1 cellular context compared by ENCODE assay signal in the genomic region with DNA sequence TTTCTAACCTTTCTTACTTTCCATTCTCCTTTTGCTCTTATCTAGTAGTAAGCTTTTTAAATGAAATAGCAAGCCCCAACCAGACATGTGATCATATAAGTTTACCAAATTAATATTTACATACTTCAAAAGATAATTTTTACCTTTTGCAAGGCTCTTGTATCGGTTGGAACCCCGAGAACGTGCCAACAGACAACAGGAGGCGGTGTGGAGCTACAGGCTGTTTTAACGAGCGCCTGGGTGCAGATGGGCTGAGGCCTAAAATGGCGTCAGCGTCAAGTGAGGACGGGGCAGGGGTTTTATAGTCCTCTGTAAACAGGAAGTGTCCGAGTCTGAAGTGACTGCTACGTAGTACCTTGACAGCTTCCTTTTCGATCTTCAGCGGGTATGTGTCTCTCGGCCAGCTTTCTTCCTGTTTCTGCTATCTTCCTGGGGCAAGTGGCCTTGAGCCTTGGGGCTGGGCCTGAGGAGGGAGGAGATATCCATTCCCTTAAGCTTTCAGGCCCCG.
TF ChIP-seq lines count a peak whose summit lies in the region.

No MANE protein-coding gene starts in this region.

TF ChIP-seq in K562, 482 proteins besides CTCF, POLR2A, EP300 and RAD21 (continued from another document):
- TF ChIP-seq NFE2L1 (tag; IDR thresholded peaks at IDR 0.05; ENCODE audit: borderline replicate concordance, low read depth) (no peak), POLR2B (IDR thresholded peaks at IDR 0.05; ENCODE audit: low read depth, partially characterized antibody) (peak; percentile 81), MYC (IDR thresholded peaks at IDR 0.05; ENCODE audit: low read depth, low read length) (peak; percentile 49; the same call in 1 of the 2 replicates), MYC (CRISPR knock-in tag; IDR thresholded peaks at IDR 0.05; ENCODE audit: borderline replicate concordance, low read depth) (no peak), CREB1 (IDR thresholded peaks at IDR 0.05) (peak; percentile 88), CREB1 (CRISPR knock-in tag; IDR thresholded peaks at IDR 0.05) (peak; percentile 73), NBN (IDR thresholded peaks at IDR 0.05; ENCODE audit: low read depth) (peak; percentile 82), NR4A1 (CRISPR knock-in tag; IDR thresholded peaks at IDR 0.05) (no peak), NR4A1 (tag; IDR thresholded peaks at IDR 0.05) (no peak), BRCA1 (IDR thresholded peaks at IDR 0.05) (no peak), BRCA1 (CRISPR knock-in tag; IDR thresholded peaks at IDR 0.05) (no peak), NFRKB (IDR thresholded peaks at IDR 0.05; ENCODE audit: low read depth) (peak; percentile 93), ZEB2 (IDR thresholded peaks at IDR 0.05) (no peak), SMAD4 (CRISPR knock-in tag; conservative IDR thresholded peaks at IDR 0.05) (peak; percentile 56; the same call in 1 of the 2 replicates), TEAD2 (tag; IDR thresholded peaks at IDR 0.05) (no peak), ZNF77 (CRISPR knock-in tag; IDR thresholded peaks at IDR 0.05) (no peak), TEAD1 (CRISPR knock-in tag; IDR thresholded peaks at IDR 0.05) (peak in 1 of 2 experiments; percentile 59; a peak in 1 of 4 replicates), PHF8 (IDR thresholded peaks at IDR 0.05; ENCODE audit: borderline replicate concordance, low read length) (peak; percentile 41), ZNF445 (CRISPR knock-in tag; IDR thresholded peaks at IDR 0.05; ENCODE audit: low read depth) (0 out of 2 replicates have a peak, but pooled peaks have one; percentile 29), ZNF668 (CRISPR knock-in tag; IDR thresholded peaks at IDR 0.05) (no peak), KDM5B (IDR thresholded peaks at IDR 0.05; ENCODE audit: insufficient replicate concordance, low read depth, low read length) (peak; percentile 99), HDGF (IDR thresholded peaks at IDR 0.05) (no peak), ILF3 (IDR thresholded peaks at IDR 0.05; ENCODE audit: borderline replicate concordance) (no peak), NFE2 (IDR thresholded peaks at IDR 0.05; ENCODE audit: low read depth) (0 out of 2 replicates have a peak, but pooled peaks have one; percentile 18), POLR2AphosphoS2 (IDR thresholded peaks at IDR 0.05; ENCODE audit: low read length) (no peak), HIVEP1 (CRISPR knock-in tag; IDR thresholded peaks at IDR 0.05) (no peak), EHMT2 (IDR thresholded peaks at IDR 0.05) (peak; percentile 85), MAZ (CRISPR knock-in tag; conservative IDR thresholded peaks at IDR 0.05 in 1 of 2, IDR thresholded peaks at IDR 0.05 in 1 of 2) (peak; percentile 74 to 81; a peak in 2 of 4 replicates), MCM2 (IDR thresholded peaks at IDR 0.05; ENCODE audit: low read depth) (no peak), CBX2 (IDR thresholded peaks at IDR 0.05; ENCODE audit: insufficient read depth, low read length, poor library complexity, severe bottlenecking) (no peak), TARDBP (IDR thresholded peaks at IDR 0.05) (0 out of 2 replicates have a peak, but pooled peaks have one; percentile 67), NCOR1 (IDR thresholded peaks at IDR 0.05) (peak; percentile 23; the same call in 1 of the 2 replicates), HCFC1 (IDR thresholded peaks at IDR 0.05; ENCODE audit: low read depth, low read length) (peak; percentile 58), MYNN (IDR thresholded peaks at IDR 0.05) (no peak), MYNN (CRISPR knock-in tag; IDR thresholded peaks at IDR 0.05) (no peak), SMARCE1 (IDR thresholded peaks at IDR 0.05) (peak; percentile 25; the same call in 1 of the 2 replicates), NFIX (CRISPR knock-in tag; IDR thresholded peaks at IDR 0.05; ENCODE audit: low read depth) (no peak), GATAD2A (IDR thresholded peaks at IDR 0.05) (no peak), RUNX1 (IDR thresholded peaks at IDR 0.05; ENCODE audit: low read depth) (no peak), PHB (CRISPR knock-in tag; IDR thresholded peaks at IDR 0.05) (no peak), CHD2 (IDR thresholded peaks at IDR 0.05; ENCODE audit: low read depth, low read length) (no peak), JUND (IDR thresholded peaks at IDR 0.05; ENCODE audit: borderline replicate concordance, low read depth, low read length) (peak; percentile 57), JUND (tag; IDR thresholded peaks at IDR 0.05; ENCODE audit: borderline replicate concordance, low read depth, low read length) (peak; percentile 43; the same call in 1 of the 3 replicates), ZNF124 (CRISPR knock-in tag; IDR thresholded peaks at IDR 0.05) (no peak), ARHGAP35 (IDR thresholded peaks at IDR 0.05; ENCODE audit: partially characterized antibody) (no peak), STAT5B (CRISPR knock-in tag; IDR thresholded peaks at IDR 0.05) (no peak), ZNF311 (CRISPR knock-in tag; IDR thresholded peaks at IDR 0.05) (no peak), SMAD3 (CRISPR knock-in tag; conservative IDR thresholded peaks at IDR 0.05) (no peak)
- TF ChIP-seq, protein P1, sequence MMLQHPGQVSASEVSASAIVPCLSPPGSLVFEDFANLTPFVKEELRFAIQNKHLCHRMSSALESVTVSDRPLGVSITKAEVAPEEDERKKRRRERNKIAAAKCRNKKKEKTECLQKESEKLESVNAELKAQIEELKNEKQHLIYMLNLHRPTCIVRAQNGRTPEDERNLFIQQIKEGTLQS (IDR thresholded peaks at IDR 0.05): peak; percentile 28; the same call in 1 of the 2 replicates
- TF ChIP-seq, protein P1 (CRISPR knock-in tag; conservative IDR thresholded peaks at IDR 0.05): no peak
- TF ChIP-seq, protein P2, sequence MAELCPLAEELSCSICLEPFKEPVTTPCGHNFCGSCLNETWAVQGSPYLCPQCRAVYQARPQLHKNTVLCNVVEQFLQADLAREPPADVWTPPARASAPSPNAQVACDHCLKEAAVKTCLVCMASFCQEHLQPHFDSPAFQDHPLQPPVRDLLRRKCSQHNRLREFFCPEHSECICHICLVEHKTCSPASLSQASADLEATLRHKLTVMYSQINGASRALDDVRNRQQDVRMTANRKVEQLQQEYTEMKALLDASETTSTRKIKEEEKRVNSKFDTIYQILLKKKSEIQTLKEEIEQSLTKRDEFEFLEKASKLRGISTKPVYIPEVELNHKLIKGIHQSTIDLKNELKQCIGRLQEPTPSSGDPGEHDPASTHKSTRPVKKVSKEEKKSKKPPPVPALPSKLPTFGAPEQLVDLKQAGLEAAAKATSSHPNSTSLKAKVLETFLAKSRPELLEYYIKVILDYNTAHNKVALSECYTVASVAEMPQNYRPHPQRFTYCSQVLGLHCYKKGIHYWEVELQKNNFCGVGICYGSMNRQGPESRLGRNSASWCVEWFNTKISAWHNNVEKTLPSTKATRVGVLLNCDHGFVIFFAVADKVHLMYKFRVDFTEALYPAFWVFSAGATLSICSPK (IDR thresholded peaks at IDR 0.05; ENCODE audit: borderline replicate concordance): no peak
- TF ChIP-seq, protein P3, sequence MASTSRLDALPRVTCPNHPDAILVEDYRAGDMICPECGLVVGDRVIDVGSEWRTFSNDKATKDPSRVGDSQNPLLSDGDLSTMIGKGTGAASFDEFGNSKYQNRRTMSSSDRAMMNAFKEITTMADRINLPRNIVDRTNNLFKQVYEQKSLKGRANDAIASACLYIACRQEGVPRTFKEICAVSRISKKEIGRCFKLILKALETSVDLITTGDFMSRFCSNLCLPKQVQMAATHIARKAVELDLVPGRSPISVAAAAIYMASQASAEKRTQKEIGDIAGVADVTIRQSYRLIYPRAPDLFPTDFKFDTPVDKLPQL (IDR thresholded peaks at IDR 0.05; ENCODE audit: extremely low read depth, insufficient read length): peak; percentile 19
- TF ChIP-seq, protein P4, sequence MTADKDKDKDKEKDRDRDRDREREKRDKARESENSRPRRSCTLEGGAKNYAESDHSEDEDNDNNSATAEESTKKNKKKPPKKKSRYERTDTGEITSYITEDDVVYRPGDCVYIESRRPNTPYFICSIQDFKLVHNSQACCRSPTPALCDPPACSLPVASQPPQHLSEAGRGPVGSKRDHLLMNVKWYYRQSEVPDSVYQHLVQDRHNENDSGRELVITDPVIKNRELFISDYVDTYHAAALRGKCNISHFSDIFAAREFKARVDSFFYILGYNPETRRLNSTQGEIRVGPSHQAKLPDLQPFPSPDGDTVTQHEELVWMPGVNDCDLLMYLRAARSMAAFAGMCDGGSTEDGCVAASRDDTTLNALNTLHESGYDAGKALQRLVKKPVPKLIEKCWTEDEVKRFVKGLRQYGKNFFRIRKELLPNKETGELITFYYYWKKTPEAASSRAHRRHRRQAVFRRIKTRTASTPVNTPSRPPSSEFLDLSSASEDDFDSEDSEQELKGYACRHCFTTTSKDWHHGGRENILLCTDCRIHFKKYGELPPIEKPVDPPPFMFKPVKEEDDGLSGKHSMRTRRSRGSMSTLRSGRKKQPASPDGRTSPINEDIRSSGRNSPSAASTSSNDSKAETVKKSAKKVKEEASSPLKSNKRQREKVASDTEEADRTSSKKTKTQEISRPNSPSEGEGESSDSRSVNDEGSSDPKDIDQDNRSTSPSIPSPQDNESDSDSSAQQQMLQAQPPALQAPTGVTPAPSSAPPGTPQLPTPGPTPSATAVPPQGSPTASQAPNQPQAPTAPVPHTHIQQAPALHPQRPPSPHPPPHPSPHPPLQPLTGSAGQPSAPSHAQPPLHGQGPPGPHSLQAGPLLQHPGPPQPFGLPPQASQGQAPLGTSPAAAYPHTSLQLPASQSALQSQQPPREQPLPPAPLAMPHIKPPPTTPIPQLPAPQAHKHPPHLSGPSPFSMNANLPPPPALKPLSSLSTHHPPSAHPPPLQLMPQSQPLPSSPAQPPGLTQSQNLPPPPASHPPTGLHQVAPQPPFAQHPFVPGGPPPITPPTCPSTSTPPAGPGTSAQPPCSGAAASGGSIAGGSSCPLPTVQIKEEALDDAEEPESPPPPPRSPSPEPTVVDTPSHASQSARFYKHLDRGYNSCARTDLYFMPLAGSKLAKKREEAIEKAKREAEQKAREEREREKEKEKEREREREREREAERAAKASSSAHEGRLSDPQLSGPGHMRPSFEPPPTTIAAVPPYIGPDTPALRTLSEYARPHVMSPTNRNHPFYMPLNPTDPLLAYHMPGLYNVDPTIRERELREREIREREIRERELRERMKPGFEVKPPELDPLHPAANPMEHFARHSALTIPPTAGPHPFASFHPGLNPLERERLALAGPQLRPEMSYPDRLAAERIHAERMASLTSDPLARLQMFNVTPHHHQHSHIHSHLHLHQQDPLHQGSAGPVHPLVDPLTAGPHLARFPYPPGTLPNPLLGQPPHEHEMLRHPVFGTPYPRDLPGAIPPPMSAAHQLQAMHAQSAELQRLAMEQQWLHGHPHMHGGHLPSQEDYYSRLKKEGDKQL (CRISPR knock-in tag; IDR thresholded peaks at IDR 0.05; ENCODE audit: borderline replicate concordance): no peak
- TF ChIP-seq, protein P5, sequence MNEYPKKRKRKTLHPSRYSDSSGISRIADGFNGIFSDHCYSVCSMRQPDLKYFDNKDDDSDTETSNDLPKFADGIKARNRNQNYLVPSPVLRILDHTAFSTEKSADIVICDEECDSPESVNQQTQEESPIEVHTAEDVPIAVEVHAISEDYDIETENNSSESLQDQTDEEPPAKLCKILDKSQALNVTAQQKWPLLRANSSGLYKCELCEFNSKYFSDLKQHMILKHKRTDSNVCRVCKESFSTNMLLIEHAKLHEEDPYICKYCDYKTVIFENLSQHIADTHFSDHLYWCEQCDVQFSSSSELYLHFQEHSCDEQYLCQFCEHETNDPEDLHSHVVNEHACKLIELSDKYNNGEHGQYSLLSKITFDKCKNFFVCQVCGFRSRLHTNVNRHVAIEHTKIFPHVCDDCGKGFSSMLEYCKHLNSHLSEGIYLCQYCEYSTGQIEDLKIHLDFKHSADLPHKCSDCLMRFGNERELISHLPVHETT (CRISPR knock-in tag; conservative IDR thresholded peaks at IDR 0.05 in 1 of 2, IDR thresholded peaks at IDR 0.05 in 1 of 2): no peak
- TF ChIP-seq, protein P6, sequence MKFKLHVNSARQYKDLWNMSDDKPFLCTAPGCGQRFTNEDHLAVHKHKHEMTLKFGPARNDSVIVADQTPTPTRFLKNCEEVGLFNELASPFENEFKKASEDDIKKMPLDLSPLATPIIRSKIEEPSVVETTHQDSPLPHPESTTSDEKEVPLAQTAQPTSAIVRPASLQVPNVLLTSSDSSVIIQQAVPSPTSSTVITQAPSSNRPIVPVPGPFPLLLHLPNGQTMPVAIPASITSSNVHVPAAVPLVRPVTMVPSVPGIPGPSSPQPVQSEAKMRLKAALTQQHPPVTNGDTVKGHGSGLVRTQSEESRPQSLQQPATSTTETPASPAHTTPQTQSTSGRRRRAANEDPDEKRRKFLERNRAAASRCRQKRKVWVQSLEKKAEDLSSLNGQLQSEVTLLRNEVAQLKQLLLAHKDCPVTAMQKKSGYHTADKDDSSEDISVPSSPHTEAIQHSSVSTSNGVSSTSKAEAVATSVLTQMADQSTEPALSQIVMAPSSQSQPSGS (CRISPR knock-in tag; IDR thresholded peaks at IDR 0.05): no peak
- TF ChIP-seq, protein P7, sequence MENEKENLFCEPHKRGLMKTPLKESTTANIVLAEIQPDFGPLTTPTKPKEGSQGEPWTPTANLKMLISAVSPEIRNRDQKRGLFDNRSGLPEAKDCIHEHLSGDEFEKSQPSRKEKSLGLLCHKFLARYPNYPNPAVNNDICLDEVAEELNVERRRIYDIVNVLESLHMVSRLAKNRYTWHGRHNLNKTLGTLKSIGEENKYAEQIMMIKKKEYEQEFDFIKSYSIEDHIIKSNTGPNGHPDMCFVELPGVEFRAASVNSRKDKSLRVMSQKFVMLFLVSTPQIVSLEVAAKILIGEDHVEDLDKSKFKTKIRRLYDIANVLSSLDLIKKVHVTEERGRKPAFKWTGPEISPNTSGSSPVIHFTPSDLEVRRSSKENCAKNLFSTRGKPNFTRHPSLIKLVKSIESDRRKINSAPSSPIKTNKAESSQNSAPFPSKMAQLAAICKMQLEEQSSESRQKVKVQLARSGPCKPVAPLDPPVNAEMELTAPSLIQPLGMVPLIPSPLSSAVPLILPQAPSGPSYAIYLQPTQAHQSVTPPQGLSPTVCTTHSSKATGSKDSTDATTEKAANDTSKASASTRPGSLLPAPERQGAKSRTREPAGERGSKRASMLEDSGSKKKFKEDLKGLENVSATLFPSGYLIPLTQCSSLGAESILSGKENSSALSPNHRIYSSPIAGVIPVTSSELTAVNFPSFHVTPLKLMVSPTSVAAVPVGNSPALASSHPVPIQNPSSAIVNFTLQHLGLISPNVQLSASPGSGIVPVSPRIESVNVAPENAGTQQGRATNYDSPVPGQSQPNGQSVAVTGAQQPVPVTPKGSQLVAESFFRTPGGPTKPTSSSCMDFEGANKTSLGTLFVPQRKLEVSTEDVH (IDR thresholded peaks at IDR 0.05; ENCODE audit: low read depth, partially characterized antibody): peak; percentile 54
- TF ChIP-seq, protein P8, sequence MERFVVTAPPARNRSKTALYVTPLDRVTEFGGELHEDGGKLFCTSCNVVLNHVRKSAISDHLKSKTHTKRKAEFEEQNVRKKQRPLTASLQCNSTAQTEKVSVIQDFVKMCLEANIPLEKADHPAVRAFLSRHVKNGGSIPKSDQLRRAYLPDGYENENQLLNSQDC (CRISPR knock-in tag; IDR thresholded peaks at IDR 0.05): no peak
